Comparison of ENCODE assay signal across 1 cellular context in genomic region chr2:206088248-206088647, GRCh38.
TF ChIP-seq lines count a peak whose summit lies in the region.

No MANE protein-coding gene starts in this region.

TF ChIP-seq in IMR-90, 13 proteins besides CTCF, POLR2A, EP300 and RAD21 (continued from another document):
- TF ChIP-seq USF2 (IDR thresholded peaks at IDR 0.05; ENCODE audit: low read depth, low read length) (no peak), RFX5 (IDR thresholded peaks at IDR 0.05; ENCODE audit: low read depth, low read length) (no peak), MAZ (IDR thresholded peaks at IDR 0.05; ENCODE audit: borderline replicate concordance, low read depth, low read length) (no peak), CHD1 (IDR thresholded peaks at IDR 0.05; ENCODE audit: low read depth, low read length) (no peak)
